Comparison of ENCODE assay signal across 17 cellular contexts in the genomic region with DNA sequence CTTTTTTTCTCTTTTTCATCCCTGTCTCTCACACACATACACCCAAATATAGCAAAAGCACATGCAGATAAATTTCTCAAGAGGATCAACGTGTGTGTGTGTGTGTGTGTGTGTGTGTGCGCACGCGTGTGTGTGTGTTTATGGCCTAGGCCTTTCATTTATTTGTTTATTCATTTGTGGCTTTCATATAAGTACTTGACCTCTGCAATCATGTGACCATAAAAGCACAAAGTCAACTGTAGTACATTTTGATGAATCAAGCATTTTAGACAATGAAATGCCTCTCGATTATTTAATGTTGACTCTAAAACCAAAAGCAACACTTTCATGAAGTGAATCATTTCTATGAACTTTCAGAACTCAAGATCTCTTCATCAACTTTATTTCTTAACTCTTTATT.
DNase-seq lines count a peak whose midpoint lies in the region; TF ChIP-seq lines count a peak whose summit lies in the region.
"Had no signal": no experiment of that assay in that cellular context is flagged by ENCODE, and none has a peak within 500 bp of the region (broad histone marks: within the 10 kb centered on the region; RNA-seq: fewer than 3 reads in every experiment).

No MANE protein-coding gene starts in this region.

- no peaks in the 10 kb centered on the region for H3K4me1 ChIP-seq in hepatocyte (ENCODE audit: insufficient read depth)
- H3K4me1 ChIP-seq: BLaER1 had no signal

- no peak overlapping the region for H2AFZ ChIP-seq in hepatocyte

- no peaks in the 10 kb centered on the region for H3K9me2 ChIP-seq in hepatocyte (replicated peaks; ENCODE audit: insufficient read depth)

- no peak for TF ChIP-seq CTCF in hepatocyte (IDR thresholded peaks at IDR 0.05; ENCODE audit: poor library complexity)

- whole genome bisulfite sequencing in hepatocyte (ENCODE audit: low lambda C conversion rate, missing lambda C conversion rate), result 87% methylated on average over 5 of the region's 5 CpGs

- no peaks in the 10 kb centered on the region for H3K9me3 ChIP-seq in hepatocyte (ENCODE audit: low read depth)
- H3K9me3 ChIP-seq: BLaER1 had no signal

- H3K36me3 ChIP-seq in hepatocyte (replicated peaks; ENCODE audit: insufficient read depth, low read depth), result no peaks in the 10 kb centered on the region
- H3K36me3 ChIP-seq: BLaER1 had no signal

- DNase-seq in DMS79 treated with DMSO at 0.1 percent for 48 hours (lab: John Stamatoyannopoulos, UW), result peak; percentile 5
- no peak for DNase-seq in DMS79 (lab: John Stamatoyannopoulos, UW)
- DNase-seq in COLO668 (lab: John Stamatoyannopoulos, UW; ENCODE audit: unreplicated experiment), result peak; percentile 30
- peak; percentile 73 for DNase-seq in DMS53 treated with DMSO at 0.1 percent for 48 hours (lab: John Stamatoyannopoulos, UW; ENCODE audit: unreplicated experiment)
- peak; percentile 18 for DNase-seq in fibroblast of peridontal ligament (ENCODE audit: extremely low read depth)
- no peak for DNase-seq in hepatocyte (ENCODE audit: low spot score)
- DNase-seq in NCI-H524 (lab: John Stamatoyannopoulos, UW), result no peak
- DNase-seq in T-helper 1 cell, result no peak
- DNase-seq: 8988T; CD4-positive, alpha-beta memory T cell; COR-L47; DND-41; EL; H9; KBM-7 had no signal

- no peak overlapping the region for H3K4me3 ChIP-seq in hepatocyte
- H3K4me3 ChIP-seq: BLaER1, GM12878 had no signal

- H3K27ac ChIP-seq in hepatocyte, result no peak overlapping the region
- H3K27ac ChIP-seq: BLaER1 had no signal

- no peaks in the 10 kb centered on the region for H3K27me3 ChIP-seq in hepatocyte
- H3K27me3 ChIP-seq: BLaER1 had no signal

- no peaks in the 10 kb centered on the region for H3K79me2 ChIP-seq in hepatocyte

- no peaks in the 10 kb centered on the region for H4K20me1 ChIP-seq in hepatocyte (ENCODE audit: insufficient read depth, poor library complexity, severe bottlenecking)
- H4K20me1 ChIP-seq: BLaER1 had no signal

- no peak overlapping the region for H3K4me2 ChIP-seq in hepatocyte
- H3K4me2 ChIP-seq: BLaER1 had no signal

Comparison
In these comparisons a context has a peak if more than half of its experiments do, and no peak if none do; other contexts are left out.
1. DNase-seq: peak in DMS79 treated with DMSO at 0.1 percent for 48 hours (single experiment), COLO668 (single experiment), DMS53 treated with DMSO at 0.1 percent for 48 hours (single experiment) and fibroblast of peridontal ligament (single experiment); none in DMS79 (single experiment), hepatocyte (single experiment), NCI-H524 (0 of 2) and T-helper 1 cell (0 of 5).